ENCODE assay signal across 1 cellular context in genomic region chr13:93966267-93966936, GRCh38.
A peak's percentile ranks its signal among the peaks of the same experiment; 100 is the strongest.
TF ChIP-seq lines count a peak whose summit lies in the region.

No MANE protein-coding gene starts in this region.

TF ChIP-seq in HepG2, 621 proteins besides CTCF, POLR2A, EP300 and RAD21 (continued from another document and continues in another):
- TF ChIP-seq FOXK1 (CRISPR knock-in tag; IDR thresholded peaks at IDR 0.05; ENCODE audit: borderline replicate concordance, low read depth), result peak; percentile 70; the same call in 1 of the 2 replicates
- TF ChIP-seq, protein P1, sequence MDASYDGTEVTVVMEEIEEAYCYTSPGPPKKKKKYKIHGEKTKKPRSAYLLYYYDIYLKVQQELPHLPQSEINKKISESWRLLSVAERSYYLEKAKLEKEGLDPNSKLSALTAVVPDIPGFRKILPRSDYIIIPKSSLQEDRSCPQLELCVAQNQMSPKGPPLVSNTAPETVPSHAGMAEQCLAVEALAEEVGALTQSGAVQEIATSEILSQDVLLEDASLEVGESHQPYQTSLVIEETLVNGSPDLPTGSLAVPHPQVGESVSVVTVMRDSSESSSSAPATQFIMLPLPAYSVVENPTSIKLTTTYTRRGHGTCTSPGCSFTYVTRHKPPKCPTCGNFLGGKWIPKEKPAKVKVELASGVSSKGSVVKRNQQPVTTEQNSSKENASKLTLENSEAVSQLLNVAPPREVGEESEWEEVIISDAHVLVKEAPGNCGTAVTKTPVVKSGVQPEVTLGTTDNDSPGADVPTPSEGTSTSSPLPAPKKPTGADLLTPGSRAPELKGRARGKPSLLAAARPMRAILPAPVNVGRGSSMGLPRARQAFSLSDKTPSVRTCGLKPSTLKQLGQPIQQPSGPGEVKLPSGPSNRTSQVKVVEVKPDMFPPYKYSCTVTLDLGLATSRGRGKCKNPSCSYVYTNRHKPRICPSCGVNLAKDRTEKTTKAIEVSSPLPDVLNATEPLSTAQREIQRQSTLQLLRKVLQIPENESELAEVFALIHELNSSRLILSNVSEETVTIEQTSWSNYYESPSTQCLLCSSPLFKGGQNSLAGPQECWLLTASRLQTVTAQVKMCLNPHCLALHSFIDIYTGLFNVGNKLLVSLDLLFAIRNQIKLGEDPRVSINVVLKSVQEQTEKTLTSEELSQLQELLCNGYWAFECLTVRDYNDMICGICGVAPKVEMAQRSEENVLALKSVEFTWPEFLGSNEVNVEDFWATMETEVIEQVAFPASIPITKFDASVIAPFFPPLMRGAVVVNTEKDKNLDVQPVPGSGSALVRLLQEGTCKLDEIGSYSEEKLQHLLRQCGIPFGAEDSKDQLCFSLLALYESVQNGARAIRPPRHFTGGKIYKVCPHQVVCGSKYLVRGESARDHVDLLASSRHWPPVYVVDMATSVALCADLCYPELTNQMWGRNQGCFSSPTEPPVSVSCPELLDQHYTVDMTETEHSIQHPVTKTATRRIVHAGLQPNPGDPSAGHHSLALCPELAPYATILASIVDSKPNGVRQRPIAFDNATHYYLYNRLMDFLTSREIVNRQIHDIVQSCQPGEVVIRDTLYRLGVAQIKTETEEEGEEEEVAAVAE (CRISPR knock-in tag; IDR thresholded peaks at IDR 0.05; ENCODE audit: borderline replicate concordance), result 0 out of 2 replicates have a peak, but pooled peaks have one; percentile 21
- TF ChIP-seq ZSCAN5A (CRISPR knock-in tag; IDR thresholded peaks at IDR 0.05; ENCODE audit: borderline replicate concordance), result no peak
- TF ChIP-seq ZNF7 (CRISPR knock-in tag; IDR thresholded peaks at IDR 0.05), result no peak
- peak; percentile 86; the same call in 1 of the 2 replicates for TF ChIP-seq CEBPB (IDR thresholded peaks at IDR 0.05; ENCODE audit: borderline replicate concordance, low read depth, low read length)
- peak; percentile 77 for TF ChIP-seq ZNF121 (CRISPR knock-in tag; IDR thresholded peaks at IDR 0.05)
- peak; percentile 81 for TF ChIP-seq NCOA2 (CRISPR knock-in tag; IDR thresholded peaks at IDR 0.05)
- TF ChIP-seq CHD4 (IDR thresholded peaks at IDR 0.05; ENCODE audit: borderline replicate concordance, low read length), result peak; percentile 27; the same call in 1 of the 2 replicates
- TF ChIP-seq, protein P2, sequence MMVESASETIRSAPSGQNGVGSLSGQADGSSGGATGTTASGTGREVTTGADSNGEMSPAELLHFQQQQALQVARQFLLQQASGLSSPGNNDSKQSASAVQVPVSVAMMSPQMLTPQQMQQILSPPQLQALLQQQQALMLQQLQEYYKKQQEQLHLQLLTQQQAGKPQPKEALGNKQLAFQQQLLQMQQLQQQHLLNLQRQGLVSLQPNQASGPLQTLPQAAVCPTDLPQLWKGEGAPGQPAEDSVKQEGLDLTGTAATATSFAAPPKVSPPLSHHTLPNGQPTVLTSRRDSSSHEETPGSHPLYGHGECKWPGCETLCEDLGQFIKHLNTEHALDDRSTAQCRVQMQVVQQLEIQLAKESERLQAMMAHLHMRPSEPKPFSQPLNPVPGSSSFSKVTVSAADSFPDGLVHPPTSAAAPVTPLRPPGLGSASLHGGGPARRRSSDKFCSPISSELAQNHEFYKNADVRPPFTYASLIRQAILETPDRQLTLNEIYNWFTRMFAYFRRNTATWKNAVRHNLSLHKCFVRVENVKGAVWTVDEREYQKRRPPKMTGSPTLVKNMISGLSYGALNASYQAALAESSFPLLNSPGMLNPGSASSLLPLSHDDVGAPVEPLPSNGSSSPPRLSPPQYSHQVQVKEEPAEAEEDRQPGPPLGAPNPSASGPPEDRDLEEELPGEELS (CRISPR knock-in tag; IDR thresholded peaks at IDR 0.05), result peak; percentile 82
- 0 out of 2 replicates have a peak, but pooled peaks have one; percentile 28 for TF ChIP-seq BHLHE40 (IDR thresholded peaks at IDR 0.05; ENCODE audit: low read length)
- TF ChIP-seq, protein P3, sequence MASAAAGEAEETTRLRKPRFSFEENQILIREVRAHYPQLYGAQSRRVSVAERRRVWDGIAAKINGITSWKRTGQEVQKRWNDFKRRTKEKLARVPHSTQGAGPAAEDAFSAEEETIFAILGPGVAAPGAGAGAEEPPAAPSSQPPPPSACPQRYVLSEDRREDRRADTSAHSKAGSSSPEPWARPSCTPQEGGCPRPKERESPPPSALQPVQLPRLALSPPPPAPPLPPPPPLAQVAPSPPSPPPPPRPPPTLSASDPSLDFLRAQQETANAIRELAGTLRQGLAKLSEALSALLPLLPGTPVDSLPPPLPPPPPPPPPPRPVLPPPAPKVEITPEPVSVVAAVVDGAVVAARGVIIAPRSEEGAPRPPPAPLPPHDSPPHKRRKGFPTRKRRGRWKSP (CRISPR knock-in tag; IDR thresholded peaks at IDR 0.05), result peak; percentile 10; the same call in 1 of the 2 replicates
- TF ChIP-seq ZNF678 (CRISPR knock-in tag; IDR thresholded peaks at IDR 0.05), result no peak
- peak; percentile 84 for TF ChIP-seq CEBPG (CRISPR knock-in tag; IDR thresholded peaks at IDR 0.05)
- TF ChIP-seq, protein P4, sequence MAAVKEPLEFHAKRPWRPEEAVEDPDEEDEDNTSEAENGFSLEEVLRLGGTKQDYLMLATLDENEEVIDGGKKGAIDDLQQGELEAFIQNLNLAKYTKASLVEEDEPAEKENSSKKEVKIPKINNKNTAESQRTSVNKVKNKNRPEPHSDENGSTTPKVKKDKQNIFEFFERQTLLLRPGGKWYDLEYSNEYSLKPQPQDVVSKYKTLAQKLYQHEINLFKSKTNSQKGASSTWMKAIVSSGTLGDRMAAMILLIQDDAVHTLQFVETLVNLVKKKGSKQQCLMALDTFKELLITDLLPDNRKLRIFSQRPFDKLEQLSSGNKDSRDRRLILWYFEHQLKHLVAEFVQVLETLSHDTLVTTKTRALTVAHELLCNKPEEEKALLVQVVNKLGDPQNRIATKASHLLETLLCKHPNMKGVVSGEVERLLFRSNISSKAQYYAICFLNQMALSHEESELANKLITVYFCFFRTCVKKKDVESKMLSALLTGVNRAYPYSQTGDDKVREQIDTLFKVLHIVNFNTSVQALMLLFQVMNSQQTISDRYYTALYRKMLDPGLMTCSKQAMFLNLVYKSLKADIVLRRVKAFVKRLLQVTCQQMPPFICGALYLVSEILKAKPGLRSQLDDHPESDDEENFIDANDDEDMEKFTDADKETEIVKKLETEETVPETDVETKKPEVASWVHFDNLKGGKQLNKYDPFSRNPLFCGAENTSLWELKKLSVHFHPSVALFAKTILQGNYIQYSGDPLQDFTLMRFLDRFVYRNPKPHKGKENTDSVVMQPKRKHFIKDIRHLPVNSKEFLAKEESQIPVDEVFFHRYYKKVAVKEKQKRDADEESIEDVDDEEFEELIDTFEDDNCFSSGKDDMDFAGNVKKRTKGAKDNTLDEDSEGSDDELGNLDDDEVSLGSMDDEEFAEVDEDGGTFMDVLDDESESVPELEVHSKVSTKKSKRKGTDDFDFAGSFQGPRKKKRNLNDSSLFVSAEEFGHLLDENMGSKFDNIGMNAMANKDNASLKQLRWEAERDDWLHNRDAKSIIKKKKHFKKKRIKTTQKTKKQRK (IDR thresholded peaks at IDR 0.05; ENCODE audit: low read length), result no peak
- TF ChIP-seq NFIC (IDR thresholded peaks at IDR 0.05; ENCODE audit: low read length), result peak; percentile 67; the same call in 1 of the 2 replicates
- no peak for TF ChIP-seq PCBP1 (IDR thresholded peaks at IDR 0.05; ENCODE audit: borderline replicate concordance, low read depth, low read length)
- TF ChIP-seq FOXK2 (IDR thresholded peaks at IDR 0.05), result no peak
- TF ChIP-seq ZKSCAN8 (CRISPR knock-in tag; IDR thresholded peaks at IDR 0.05; ENCODE audit: borderline replicate concordance), result peak; percentile 50; the same call in 1 of the 2 replicates
- 0 out of 2 replicates have a peak, but pooled peaks have one; percentile 31 for TF ChIP-seq RCOR2 (CRISPR knock-in tag; IDR thresholded peaks at IDR 0.05)
- TF ChIP-seq KDM1A (CRISPR knock-in tag; IDR thresholded peaks at IDR 0.05), result peak; percentile 46; the same call in 1 of the 2 replicates
- TF ChIP-seq TARDBP (CRISPR knock-in tag; IDR thresholded peaks at IDR 0.05), result no peak
- TF ChIP-seq CREB1 (IDR thresholded peaks at IDR 0.05), result no peak
- 0 out of 2 replicates have a peak, but pooled peaks have one; percentile 13 for TF ChIP-seq CREB1 (CRISPR knock-in tag; IDR thresholded peaks at IDR 0.05)
- TF ChIP-seq ZBTB8A (CRISPR knock-in tag; IDR thresholded peaks at IDR 0.05; ENCODE audit: borderline replicate concordance, low read depth), result no peak
- peak; percentile 33; the same call in 1 of the 2 replicates for TF ChIP-seq TBX3 (IDR thresholded peaks at IDR 0.05; ENCODE audit: borderline replicate concordance)
- TF ChIP-seq, protein P5, sequence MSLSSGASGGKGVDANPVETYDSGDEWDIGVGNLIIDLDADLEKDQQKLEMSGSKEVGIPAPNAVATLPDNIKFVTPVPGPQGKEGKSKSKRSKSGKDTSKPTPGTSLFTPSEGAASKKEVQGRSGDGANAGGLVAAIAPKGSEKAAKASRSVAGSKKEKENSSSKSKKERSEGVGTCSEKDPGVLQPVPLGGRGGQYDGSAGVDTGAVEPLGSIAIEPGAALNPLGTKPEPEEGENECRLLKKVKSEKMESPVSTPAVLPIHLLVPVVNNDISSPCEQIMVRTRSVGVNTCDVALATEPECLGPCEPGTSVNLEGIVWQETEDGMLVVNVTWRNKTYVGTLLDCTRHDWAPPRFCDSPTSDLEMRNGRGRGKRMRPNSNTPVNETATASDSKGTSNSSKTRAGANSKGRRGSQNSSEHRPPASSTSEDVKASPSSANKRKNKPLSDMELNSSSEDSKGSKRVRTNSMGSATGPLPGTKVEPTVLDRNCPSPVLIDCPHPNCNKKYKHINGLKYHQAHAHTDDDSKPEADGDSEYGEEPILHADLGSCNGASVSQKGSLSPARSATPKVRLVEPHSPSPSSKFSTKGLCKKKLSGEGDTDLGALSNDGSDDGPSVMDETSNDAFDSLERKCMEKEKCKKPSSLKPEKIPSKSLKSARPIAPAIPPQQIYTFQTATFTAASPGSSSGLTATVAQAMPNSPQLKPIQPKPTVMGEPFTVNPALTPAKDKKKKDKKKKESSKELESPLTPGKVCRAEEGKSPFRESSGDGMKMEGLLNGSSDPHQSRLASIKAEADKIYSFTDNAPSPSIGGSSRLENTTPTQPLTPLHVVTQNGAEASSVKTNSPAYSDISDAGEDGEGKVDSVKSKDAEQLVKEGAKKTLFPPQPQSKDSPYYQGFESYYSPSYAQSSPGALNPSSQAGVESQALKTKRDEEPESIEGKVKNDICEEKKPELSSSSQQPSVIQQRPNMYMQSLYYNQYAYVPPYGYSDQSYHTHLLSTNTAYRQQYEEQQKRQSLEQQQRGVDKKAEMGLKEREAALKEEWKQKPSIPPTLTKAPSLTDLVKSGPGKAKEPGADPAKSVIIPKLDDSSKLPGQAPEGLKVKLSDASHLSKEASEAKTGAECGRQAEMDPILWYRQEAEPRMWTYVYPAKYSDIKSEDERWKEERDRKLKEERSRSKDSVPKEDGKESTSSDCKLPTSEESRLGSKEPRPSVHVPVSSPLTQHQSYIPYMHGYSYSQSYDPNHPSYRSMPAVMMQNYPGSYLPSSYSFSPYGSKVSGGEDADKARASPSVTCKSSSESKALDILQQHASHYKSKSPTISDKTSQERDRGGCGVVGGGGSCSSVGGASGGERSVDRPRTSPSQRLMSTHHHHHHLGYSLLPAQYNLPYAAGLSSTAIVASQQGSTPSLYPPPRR (CRISPR knock-in tag; IDR thresholded peaks at IDR 0.05; ENCODE audit: borderline replicate concordance), result peak; percentile 74; the same call in 1 of the 2 replicates
- TF ChIP-seq RXRB (CRISPR knock-in tag; IDR thresholded peaks at IDR 0.05; ENCODE audit: borderline replicate concordance), result peak; percentile 62
- TF ChIP-seq NFE2 (CRISPR knock-in tag; IDR thresholded peaks at IDR 0.05), result no peak
- TF ChIP-seq HNRNPL (IDR thresholded peaks at IDR 0.05; ENCODE audit: low read depth, low read length), result no peak
- TF ChIP-seq NRL (CRISPR knock-in tag; IDR thresholded peaks at IDR 0.05; ENCODE audit: borderline replicate concordance), result no peak
- TF ChIP-seq, protein P6, sequence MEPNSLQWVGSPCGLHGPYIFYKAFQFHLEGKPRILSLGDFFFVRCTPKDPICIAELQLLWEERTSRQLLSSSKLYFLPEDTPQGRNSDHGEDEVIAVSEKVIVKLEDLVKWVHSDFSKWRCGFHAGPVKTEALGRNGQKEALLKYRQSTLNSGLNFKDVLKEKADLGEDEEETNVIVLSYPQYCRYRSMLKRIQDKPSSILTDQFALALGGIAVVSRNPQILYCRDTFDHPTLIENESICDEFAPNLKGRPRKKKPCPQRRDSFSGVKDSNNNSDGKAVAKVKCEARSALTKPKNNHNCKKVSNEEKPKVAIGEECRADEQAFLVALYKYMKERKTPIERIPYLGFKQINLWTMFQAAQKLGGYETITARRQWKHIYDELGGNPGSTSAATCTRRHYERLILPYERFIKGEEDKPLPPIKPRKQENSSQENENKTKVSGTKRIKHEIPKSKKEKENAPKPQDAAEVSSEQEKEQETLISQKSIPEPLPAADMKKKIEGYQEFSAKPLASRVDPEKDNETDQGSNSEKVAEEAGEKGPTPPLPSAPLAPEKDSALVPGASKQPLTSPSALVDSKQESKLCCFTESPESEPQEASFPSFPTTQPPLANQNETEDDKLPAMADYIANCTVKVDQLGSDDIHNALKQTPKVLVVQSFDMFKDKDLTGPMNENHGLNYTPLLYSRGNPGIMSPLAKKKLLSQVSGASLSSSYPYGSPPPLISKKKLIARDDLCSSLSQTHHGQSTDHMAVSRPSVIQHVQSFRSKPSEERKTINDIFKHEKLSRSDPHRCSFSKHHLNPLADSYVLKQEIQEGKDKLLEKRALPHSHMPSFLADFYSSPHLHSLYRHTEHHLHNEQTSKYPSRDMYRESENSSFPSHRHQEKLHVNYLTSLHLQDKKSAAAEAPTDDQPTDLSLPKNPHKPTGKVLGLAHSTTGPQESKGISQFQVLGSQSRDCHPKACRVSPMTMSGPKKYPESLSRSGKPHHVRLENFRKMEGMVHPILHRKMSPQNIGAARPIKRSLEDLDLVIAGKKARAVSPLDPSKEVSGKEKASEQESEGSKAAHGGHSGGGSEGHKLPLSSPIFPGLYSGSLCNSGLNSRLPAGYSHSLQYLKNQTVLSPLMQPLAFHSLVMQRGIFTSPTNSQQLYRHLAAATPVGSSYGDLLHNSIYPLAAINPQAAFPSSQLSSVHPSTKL (CRISPR knock-in tag; IDR thresholded peaks at IDR 0.05), result peak; percentile 96
- no peak for TF ChIP-seq PBX2 (CRISPR knock-in tag; IDR thresholded peaks at IDR 0.05)
